Comparison of ENCODE assay signal across 8 cellular contexts in the genomic region with DNA sequence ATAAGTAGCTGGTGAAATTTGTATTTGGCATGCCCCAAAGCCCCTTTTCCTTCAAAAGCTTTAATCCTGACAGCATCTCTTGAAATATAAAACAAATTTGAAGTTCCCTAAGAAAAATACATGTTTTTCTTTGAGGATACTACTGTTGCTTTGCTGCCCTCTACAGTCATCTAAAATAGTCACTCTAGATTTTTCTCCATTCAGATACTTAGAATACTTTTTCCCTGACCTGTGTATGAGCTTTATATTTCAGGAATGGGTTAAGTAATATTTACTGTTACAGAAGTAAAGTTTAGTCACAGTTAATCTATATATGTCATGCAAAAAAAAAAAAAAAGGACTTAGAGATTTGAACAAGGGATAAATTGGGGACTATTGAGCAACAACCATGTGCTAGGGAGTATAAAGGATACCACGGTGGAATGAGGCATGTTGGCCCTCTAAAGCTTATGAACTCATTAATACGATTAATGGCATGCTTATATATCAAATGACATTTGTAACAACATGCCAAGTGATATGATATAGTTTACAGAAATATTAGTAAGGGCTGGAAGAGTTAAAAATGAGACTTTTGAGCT. TPM values are rescaled to one million over a fixed set of nuclear protein-coding genes. Genes with fewer than 3 reads are reported as not detected.
DNase-seq lines count a peak whose midpoint lies in the region; ATAC-seq and TF ChIP-seq lines count a peak whose summit lies in the region.

No MANE protein-coding gene starts in this region.

- peaks cover 4 to 15% of the 10 kb centered on the region in 2 donors for H3K27me3 Mint-ChIP-seq in natural killer cell (ENCODE audit: low read depth in 2 of 2)
- peaks cover 6 to 7% of the 10 kb centered on the region in 2 donors for H3K27me3 Mint-ChIP-seq in natural killer cell treated with Interleukin-12 subunit alpha and Interleukin-12 subunit beta and Interleukin-15 and Interleukin-18, amount 100 ng/mL, for 72 hours

- intact Hi-C loops in natural killer cell (cut with micrococcal nuclease): no loop called here

- H3K27me3 ChIP-seq in right atrium auricular region (no peaks in the 10 kb centered on the region), WERI-Rb-1 (ENCODE audit: insufficient read depth, low read depth, severe bottlenecking) (no peaks in the 10 kb centered on the region)

- H3K27ac ChIP-seq in right atrium auricular region (no peak overlapping the region), WERI-Rb-1 (no peak overlapping the region)

- no peaks in the 10 kb centered on the region for H3K9me3 Mint-ChIP-seq in natural killer cell
- no peaks in the 10 kb centered on the region for H3K9me3 Mint-ChIP-seq in natural killer cell treated with Interleukin-12 subunit alpha and Interleukin-12 subunit beta and Interleukin-15 and Interleukin-18, amount 100 ng/mL, for 72 hours

- H3K4me3 Mint-ChIP-seq in natural killer cell: no peak overlapping the region
- no peak overlapping the region for H3K4me3 Mint-ChIP-seq in natural killer cell treated with Interleukin-12 subunit alpha and Interleukin-12 subunit beta and Interleukin-15 and Interleukin-18, amount 100 ng/mL, for 72 hours

- peak; percentile 26 for TF ChIP-seq CTCF in natural killer cell (IDR thresholded peaks at IDR 0.05)
- TF ChIP-seq CTCF in right atrium auricular region (IDR thresholded peaks at IDR 0.05): peak; percentile 26 to 69
- TF ChIP-seq CTCF in WERI-Rb-1 (IDR thresholded peaks at IDR 0.05; ENCODE audit: low read depth, low read length): no peak

- DNase-seq in natural killer cell: no peak
- DNase-seq in natural killer cell treated with Interleukin-12 subunit alpha and Interleukin-12 subunit beta and Interleukin-15 and Interleukin-18, amount 100 ng/mL, for 72 hours (ENCODE audit: low spot score): no peak
- DNase-seq in right atrium auricular region (ENCODE audit: low spot score): no peak
- DNase-seq in WERI-Rb-1: no peak
- no peak for DNase-seq in activated effector memory CD4-positive, alpha-beta T cell treated with Interleukin-2 at 50 U/mL for 16 hours
- DNase-seq in NCI-H2029 (lab: John Stamatoyannopoulos, UW): no peak

- H3K36me3 Mint-ChIP-seq in natural killer cell: no peaks in the 10 kb centered on the region
- H3K36me3 Mint-ChIP-seq in natural killer cell treated with Interleukin-12 subunit alpha and Interleukin-12 subunit beta and Interleukin-15 and Interleukin-18, amount 100 ng/mL, for 72 hours: no peaks in the 10 kb centered on the region

- no peak overlapping the region for H3K27ac Mint-ChIP-seq in natural killer cell
- no peak overlapping the region for H3K27ac Mint-ChIP-seq in natural killer cell treated with Interleukin-12 subunit alpha and Interleukin-12 subunit beta and Interleukin-15 and Interleukin-18, amount 100 ng/mL, for 72 hours

- ATAC-seq in natural killer cell (peak in 1 of 3 donors; percentile 34), SK-N-SH treated with all-trans-retinoic acid at 6 μM for 48 hours (peak; percentile 87), HG02759 (IDR thresholded peaks at IDR 0.05; ENCODE audit: unreplicated experiment) (no peak)
- no peak for ATAC-seq in natural killer cell treated with Interleukin-12 subunit alpha and Interleukin-12 subunit beta and Interleukin-15 and Interleukin-18, amount 100 ng/mL, for 72 hours

- no peaks in the 10 kb centered on the region for H3K4me1 ChIP-seq in right atrium auricular region

- H3K9me3 ChIP-seq in right atrium auricular region (no peaks in the 10 kb centered on the region), WERI-Rb-1 (ENCODE audit: severe bottlenecking) (no peaks in the 10 kb centered on the region)

- H3K4me3 ChIP-seq in right atrium auricular region: no peak overlapping the region
- no peak overlapping the region for H3K4me3 ChIP-seq in WERI-Rb-1 (ENCODE audit: low read depth, low read length)

- no peaks in the 10 kb centered on the region for H3K4me1 Mint-ChIP-seq in natural killer cell
- no peaks in the 10 kb centered on the region for H3K4me1 Mint-ChIP-seq in natural killer cell treated with Interleukin-12 subunit alpha and Interleukin-12 subunit beta and Interleukin-15 and Interleukin-18, amount 100 ng/mL, for 72 hours (ENCODE audit: low read depth in 2 of 2)

- H3K36me3 ChIP-seq in right atrium auricular region: no peaks in the 10 kb centered on the region
- H3K36me3 ChIP-seq in WERI-Rb-1: no peaks in the 10 kb centered on the region

TF ChIP-seq in SK-N-SH treated with all-trans-retinoic acid at 6 μM for 48 hours, 23 proteins besides CTCF, POLR2A, EP300 and RAD21:
- TF ChIP-seq GLIS3 (CRISPR knock-in tag; IDR thresholded peaks at IDR 0.05): no peak
- no peak for TF ChIP-seq CSDC2 (CRISPR knock-in tag; IDR thresholded peaks at IDR 0.05)
- TF ChIP-seq, protein P1, sequence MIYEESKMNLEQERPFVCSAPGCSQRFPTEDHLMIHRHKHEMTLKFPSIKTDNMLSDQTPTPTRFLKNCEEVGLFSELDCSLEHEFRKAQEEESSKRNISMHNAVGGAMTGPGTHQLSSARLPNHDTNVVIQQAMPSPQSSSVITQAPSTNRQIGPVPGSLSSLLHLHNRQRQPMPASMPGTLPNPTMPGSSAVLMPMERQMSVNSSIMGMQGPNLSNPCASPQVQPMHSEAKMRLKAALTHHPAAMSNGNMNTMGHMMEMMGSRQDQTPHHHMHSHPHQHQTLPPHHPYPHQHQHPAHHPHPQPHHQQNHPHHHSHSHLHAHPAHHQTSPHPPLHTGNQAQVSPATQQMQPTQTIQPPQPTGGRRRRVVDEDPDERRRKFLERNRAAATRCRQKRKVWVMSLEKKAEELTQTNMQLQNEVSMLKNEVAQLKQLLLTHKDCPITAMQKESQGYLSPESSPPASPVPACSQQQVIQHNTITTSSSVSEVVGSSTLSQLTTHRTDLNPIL (CRISPR knock-in tag; IDR thresholded peaks at IDR 0.05; ENCODE audit: low read depth): no peak
- no peak for TF ChIP-seq OSR1 (CRISPR knock-in tag; IDR thresholded peaks at IDR 0.05)

RNA-seq across cellular contexts. Expression of a gene that starts 8.8 kb away (rescaled TPM):
- total RNA-seq in natural killer cell (1 to 10 TPM in 2 of 3 donors, under 1 TPM in 1; 0.26 to 3.7 (median 2.3) TPM), right atrium auricular region (10 to 100 TPM in 1 of 2 donors, 1 to 10 TPM in 1; 8.8 to 16.6 TPM)
- total RNA-seq in natural killer cell treated with Interleukin-12 subunit alpha and Interleukin-12 subunit beta and Interleukin-15 and Interleukin-18, amount 100 ng/mL, for 72 hours: 1 to 10 TPM; 2.9 to 8.6 TPM
